In the genomic region with DNA sequence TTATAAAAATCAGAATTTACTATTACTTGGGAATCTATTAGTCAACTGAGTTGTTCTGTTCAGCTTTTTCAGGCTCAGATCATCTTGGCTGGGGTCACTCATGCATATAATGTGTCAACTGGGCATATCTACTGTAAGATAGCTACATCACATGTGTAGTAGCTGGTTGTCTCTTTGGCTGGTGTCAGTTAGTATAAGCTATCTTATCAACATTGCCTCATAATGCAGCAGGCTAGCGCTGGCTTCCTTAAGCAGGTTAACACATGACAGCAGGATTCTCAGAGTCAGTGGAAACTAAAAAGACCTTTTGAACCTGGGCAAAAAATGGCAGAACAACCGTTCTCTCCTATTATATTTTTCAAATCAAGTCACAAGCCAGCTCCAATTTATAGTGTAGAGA, we compare ENCODE assay signal across 25 cellular contexts.
"Had no signal": no experiment of that assay in that cellular context is flagged by ENCODE, and none has a peak within 500 bp of the region (broad histone marks: within the 10 kb centered on the region; RNA-seq: fewer than 3 reads in every experiment).

No MANE protein-coding gene starts in this region.

- H3K27me3 ChIP-seq: left lung, ovary, right atrium auricular region, right lobe of liver, tibial nerve, vagina had no signal

- H3K4me3 ChIP-seq: left lung, lower lobe of right lung, ovary, right atrium auricular region, right lobe of liver, smooth muscle cell, tibial nerve, vagina had no signal

- H3K27ac ChIP-seq: left lung, lower lobe of right lung, ovary, right atrium auricular region, right lobe of liver, tibial nerve, vagina had no signal

- H3K4me1 ChIP-seq: left lung, lower lobe of right lung, right atrium auricular region, right lobe of liver, tibial nerve, vagina had no signal

- H3K36me3 ChIP-seq: left lung, lower lobe of right lung, ovary, right atrium auricular region, right lobe of liver, tibial nerve, vagina had no signal

- H3K4me2 ChIP-seq: smooth muscle cell had no signal

- ATAC-seq: left colon; left lung; lower lobe of right lung; natural killer cell; right lobe of liver; stimulated activated memory B cell treated with anti-CD40 and anti-IgM and Interleukin-4, amounts not matched to agents 10 μg/mL and 1 μg/mL and 100 μg/mL, for 72 hours; stimulated activated naive CD8-positive, alpha-beta T cell treated with anti-CD3 and anti-CD28 coated beads, Interleukin-15, amount 100 ng/mL, for 72 hours had no signal

- DNase-seq: hippocampal formation; immature natural killer cell; kidney; left colon; left lung; lower lobe of right lung; mammary epithelial cell; mesenchymal stem cell; naive B cell; natural killer cell; nephron progenitor cell; ovary; right lobe of liver; stimulated activated CD4-positive, alpha-beta T cell treated with anti-CD3 and anti-CD28 coated beads, Interleukin-1b, Interleukin-23, amount 100 ng/mL, for 48 hours; stimulated activated CD4-positive, alpha-beta T cell treated with anti-CD3 and anti-CD28 coated beads, Interleukin-2, amount 100 ng/mL, for 48 hours; stimulated activated CD4-positive, alpha-beta T cell treated with anti-CD3 and anti-CD28 coated beads, Interleukin-4, amount 100 ng/mL, for 4 hours; stimulated activated CD8-positive, alpha-beta memory T cell treated with anti-CD3 and anti-CD28 coated beads, Interleukin-4, amount 100 ng/mL, for 48 hours; stimulated activated naive CD4-positive, alpha-beta T cell treated with Interleukin-2 at 50 U/mL for 16 hours; stimulated activated naive CD8-positive, alpha-beta T cell treated with anti-CD3 and anti-CD28 coated beads, Interleukin-15, amount 100 ng/mL, for 72 hours; substantia nigra had no signal
